ENCODE assay signal across 12 cellular contexts in the genomic region with DNA sequence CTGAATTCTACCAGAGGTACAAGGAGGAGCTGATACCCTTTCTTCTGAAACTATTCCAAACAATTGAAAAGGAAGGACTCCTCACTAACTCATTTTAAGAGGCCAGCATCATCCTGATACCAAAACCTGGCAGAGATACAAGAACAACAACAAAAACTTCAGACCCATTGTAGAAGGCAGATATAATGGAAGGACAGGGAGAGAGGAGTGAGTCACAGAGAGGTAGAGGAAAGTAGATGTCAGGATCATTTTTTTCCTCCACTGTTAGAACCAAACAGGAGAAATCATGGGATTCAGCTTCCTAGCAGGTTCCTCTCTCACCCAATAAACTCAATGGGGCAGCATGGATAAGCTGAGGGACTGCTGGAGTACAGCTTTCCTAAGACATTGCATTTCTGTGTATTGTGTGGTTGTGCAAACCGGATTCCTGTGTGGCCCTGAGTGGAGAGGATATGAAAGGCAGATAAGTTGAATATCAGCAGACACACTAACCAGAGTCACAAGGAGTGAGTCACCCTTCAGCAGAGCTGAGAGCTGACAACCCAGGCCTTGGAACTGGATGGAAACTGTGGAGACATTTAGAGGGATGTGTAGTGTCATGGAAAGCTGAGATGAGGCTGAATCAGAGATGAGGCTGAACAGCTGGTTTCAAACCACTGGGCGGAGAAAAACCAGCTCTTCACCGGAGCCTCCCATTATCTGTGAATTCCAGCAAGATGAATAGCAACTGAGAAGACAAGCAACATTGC.
DNase-seq lines count a peak whose midpoint lies in the region; ATAC-seq and TF ChIP-seq lines count a peak whose summit lies in the region.
"Had no signal": no experiment of that assay in that cellular context is flagged by ENCODE, and none has a peak within 500 bp of the region (broad histone marks: within the 10 kb centered on the region; RNA-seq: fewer than 3 reads in every experiment).

No MANE protein-coding gene starts in this region.

- H3K36me3 ChIP-seq in heart left ventricle (no peaks in the 10 kb centered on the region), gastrocnemius medialis (no peaks in the 10 kb centered on the region)

- POLR2A ChIA-PET in activated CD8-positive, alpha-beta T cell treated with anti-CD3 and anti-CD28 coated beads, Interleukin-2, amount 10 ng/mL, durations not matched to agents 7 days and 5 days (lab: Charles Lee): no interaction called here

- TF ChIP-seq POLR2A in heart left ventricle (IDR thresholded peaks at IDR 0.05) (no peak), gastrocnemius medialis (IDR thresholded peaks at IDR 0.05) (no peak)

- H3K36me3 Mint-ChIP-seq in activated CD8-positive, alpha-beta T cell treated with anti-CD3 and anti-CD28 coated beads, Interleukin-2, amount 10 ng/mL, durations not matched to agents 7 days and 5 days (ENCODE audit: low read depth): no peaks in the 10 kb centered on the region
- H3K36me3 Mint-ChIP-seq: naive B cell had no signal

- H3K27ac ChIP-seq in heart left ventricle (peak overlapping the region in 2 of 12 donors; percentile 1 to 46), gastrocnemius medialis (no peak overlapping the region)

- 40 to 51% (median 45%) methylated on average over 3 of the region's 3 CpGs for WGBS in heart left ventricle, 4 donors

- H3K4me1 ChIP-seq in heart left ventricle (peaks cover 0 to 4% (median 0%) of the 10 kb centered on the region in 12 donors), gastrocnemius medialis (no peaks in the 10 kb centered on the region)

- H3K9me3 Mint-ChIP-seq in activated CD8-positive, alpha-beta T cell treated with anti-CD3 and anti-CD28 coated beads, Interleukin-2, amount 10 ng/mL, durations not matched to agents 7 days and 5 days (ENCODE audit: insufficient read depth): no peaks in the 10 kb centered on the region

- DNase-seq in GOT3 (lab: John Stamatoyannopoulos, UW): peak; percentile 57
- peak; percentile 23 for DNase-seq in UCSD-AML1 (lab: John Stamatoyannopoulos, UW; ENCODE audit: unreplicated experiment)
- peak in 4 of 5 donors; percentile 18 to 43 (median 32) for DNase-seq in heart left ventricle
- DNase-seq in gastrocnemius medialis: no peak
- DNase-seq in SIG-M5 treated with dmso at 0.1 percent for 504 hours (lab: John Stamatoyannopoulos, UW; ENCODE audit: unreplicated experiment): no peak
- no peak for DNase-seq in activated CD8-positive, alpha-beta T cell treated with anti-CD3 and anti-CD28 coated beads, Interleukin-2, amount 10 ng/mL, durations not matched to agents 7 days and 5 days
- DNase-seq: naive B cell, NCI-H1092 had no signal

- H3K27me3 ChIP-seq in heart left ventricle: no peaks in the 10 kb centered on the region
- no peaks in the 10 kb centered on the region for H3K27me3 ChIP-seq in gastrocnemius medialis

- in situ Hi-C loops in gastrocnemius medialis (cut with MboI; ENCODE audit: low sequenced_read_pairs in 4 of 4): no loop called here

- intact Hi-C loops in heart left ventricle (cut with DNase I) (no loop called here), gastrocnemius medialis (cut with DNase I; ENCODE audit: low total_unique reads) (no loop called here)

- no peaks in the 10 kb centered on the region for H3K4me1 Mint-ChIP-seq in activated CD8-positive, alpha-beta T cell treated with anti-CD3 and anti-CD28 coated beads, Interleukin-2, amount 10 ng/mL, durations not matched to agents 7 days and 5 days (ENCODE audit: low read depth)
- H3K4me1 Mint-ChIP-seq: naive B cell had no signal

- no peak overlapping the region for H3K27ac Mint-ChIP-seq in activated CD8-positive, alpha-beta T cell treated with anti-CD3 and anti-CD28 coated beads, Interleukin-2, amount 10 ng/mL, durations not matched to agents 7 days and 5 days
- H3K27ac Mint-ChIP-seq: naive B cell had no signal

- no peaks in the 10 kb centered on the region for H3K9me3 ChIP-seq in heart left ventricle
- no peaks in the 10 kb centered on the region for H3K9me3 ChIP-seq in gastrocnemius medialis

- no peak overlapping the region for H3K4me3 ChIP-seq in heart left ventricle
- H3K4me3 ChIP-seq in gastrocnemius medialis: no peak overlapping the region
- H3K4me3 ChIP-seq: GM12878 had no signal

- H3K27me3 Mint-ChIP-seq in activated CD8-positive, alpha-beta T cell treated with anti-CD3 and anti-CD28 coated beads, Interleukin-2, amount 10 ng/mL, durations not matched to agents 7 days and 5 days (ENCODE audit: low read depth): no peaks in the 10 kb centered on the region

- TF ChIP-seq CTCF in heart left ventricle (IDR thresholded peaks at IDR 0.05) (no peak), gastrocnemius medialis (IDR thresholded peaks at IDR 0.05 in 4 of 5, conservative IDR thresholded peaks at IDR 0.05 in 1 of 5) (no peak)

- no peak overlapping the region for H3K4me3 Mint-ChIP-seq in activated CD8-positive, alpha-beta T cell treated with anti-CD3 and anti-CD28 coated beads, Interleukin-2, amount 10 ng/mL, durations not matched to agents 7 days and 5 days
- H3K4me3 Mint-ChIP-seq: brain had no signal

- CTCF ChIA-PET in activated CD8-positive, alpha-beta T cell treated with anti-CD3 and anti-CD28 coated beads, Interleukin-2, amount 10 ng/mL, durations not matched to agents 7 days and 5 days (lab: Charles Lee): no interaction called here

- peak; percentile 63 to 97 (median 93) for ATAC-seq in heart left ventricle
- ATAC-seq in gastrocnemius medialis: peak; percentile 41 to 72
- no peak for ATAC-seq in HG03571 (IDR thresholded peaks at IDR 0.05; ENCODE audit: unreplicated experiment)
- ATAC-seq in GM18909 (IDR thresholded peaks at IDR 0.05; ENCODE audit: poor library complexity, unreplicated experiment): no peak
- no peak for ATAC-seq in activated CD8-positive, alpha-beta T cell treated with anti-CD3 and anti-CD28 coated beads, Interleukin-2, amount 10 ng/mL, durations not matched to agents 7 days and 5 days
- ATAC-seq: GM12878 had no signal

Comparison
In these comparisons a context has a peak if more than half of its experiments do, and no peak if none do; other contexts are left out.
1. DNase-seq: peak in GOT3 (single experiment), UCSD-AML1 (single experiment) and heart left ventricle (4 of 5); none in gastrocnemius medialis (0 of 2), SIG-M5 treated with dmso at 0.1 percent for 504 hours (single experiment) and activated CD8-positive, alpha-beta T cell treated with anti-CD3 and anti-CD28 coated beads, Interleukin-2, amount 10 ng/mL, durations not matched to agents 7 days and 5 days (single experiment).
2. ATAC-seq: peak in heart left ventricle (4 of 4) and gastrocnemius medialis (2 of 2); none in HG03571 (single experiment), GM18909 (single experiment) and activated CD8-positive, alpha-beta T cell treated with anti-CD3 and anti-CD28 coated beads, Interleukin-2, amount 10 ng/mL, durations not matched to agents 7 days and 5 days (single experiment).